ENCODE assay signal across 10 cellular contexts in genomic region chr7:26307226-26307625, GRCh38. TPM values are rescaled to one million over a fixed set of nuclear protein-coding genes. Genes with fewer than 3 reads are reported as not detected.
DNase-seq lines count a peak whose midpoint lies in the region; ATAC-seq and TF ChIP-seq lines count a peak whose summit lies in the region.
"Had no signal": no experiment of that assay in that cellular context is flagged by ENCODE, and none has a peak within 500 bp of the region (broad histone marks: within the 10 kb centered on the region; RNA-seq: fewer than 3 reads in every experiment).

No MANE protein-coding gene starts in this region.

- DNase-seq in Right ventricle myocardium superior (no peak), left ventricle myocardium inferior (no peak), mammary epithelial cell (peak; percentile 17), medulla oblongata (ENCODE audit: extremely low spot score) (peak; percentile 57), NCI-H1092 (lab: John Stamatoyannopoulos, UW) (no peak)
- no peak for DNase-seq in activated T-cell treated with anti-CD3 and anti-CD28 coated beads, Interleukin-2, amount 50 U/mL, for 24 hours
- DNase-seq in effector CD8-positive, alpha-beta T cell (lab: John Stamatoyannopoulos, UW) = no peak
- DNase-seq: activated CD4-positive, alpha-beta T cell treated with anti-CD3 and anti-CD28 coated beads, Interleukin-2, amount 50 U/mL, for 1 hour; stimulated activated CD4-positive, alpha-beta T cell treated with anti-CD3 and anti-CD28 coated beads, Interleukin-2, amount 100 ng/mL, for 48 hours had no signal

- no peaks in the 10 kb centered on the region for H3K9me3 Mint-ChIP-seq in activated T-cell treated with anti-CD3 and anti-CD28 coated beads, Interleukin-2, amount 50 U/mL, for 24 hours

- in situ Hi-C loops in mammary epithelial cell (cut with MboI; ENCODE audit: low sequenced_read_pairs in 2 of 2) = no loop called here

- H3K27me3 ChIP-seq in left ventricle myocardium inferior (ENCODE audit: low read depth) = peaks cover 22% of the 10 kb centered on the region
- no peaks in the 10 kb centered on the region for H3K27me3 ChIP-seq in mammary epithelial cell (ENCODE audit: insufficient read depth, low read length)

- no peak overlapping the region for H3K4me3 Mint-ChIP-seq in activated T-cell treated with anti-CD3 and anti-CD28 coated beads, Interleukin-2, amount 50 U/mL, for 24 hours

- H3K4me3 ChIP-seq in left ventricle myocardium inferior = no peak overlapping the region
- H3K4me3 ChIP-seq in mammary epithelial cell (replicated peaks in 1 of 3; ENCODE audit: insufficient read depth in 1 of 3, low read depth in 2 of 3, low read length in 3 of 3) = no peak overlapping the region

- H2AFZ ChIP-seq in mammary epithelial cell (ENCODE audit: low read depth, low read length) = no peak overlapping the region

- H3K4me2 ChIP-seq in mammary epithelial cell (ENCODE audit: insufficient read depth, low read depth, low read length) = no peak overlapping the region

- H3K27me3 Mint-ChIP-seq in activated T-cell treated with anti-CD3 and anti-CD28 coated beads, Interleukin-2, amount 50 U/mL, for 24 hours = no peaks in the 10 kb centered on the region

- H3K27ac ChIP-seq in left ventricle myocardium inferior (replicated peaks) = no peak overlapping the region
- no peak overlapping the region for H3K27ac ChIP-seq in mammary epithelial cell (ENCODE audit: insufficient read depth, low read depth, low read length)

- H3K36me3 ChIP-seq in left ventricle myocardium inferior (no peaks in the 10 kb centered on the region), mammary epithelial cell (ENCODE audit: insufficient read depth, low read length) (no peaks in the 10 kb centered on the region)

- H3K79me2 ChIP-seq in mammary epithelial cell (ENCODE audit: insufficient read depth, low read length) = no peaks in the 10 kb centered on the region

- ATAC-seq in Right ventricle myocardium superior (ENCODE audit: poor library complexity) = peak; percentile 39
- no peak for ATAC-seq in HG03095 (IDR thresholded peaks at IDR 0.05; ENCODE audit: unreplicated experiment)

- intact Hi-C loops in Right ventricle myocardium superior (cut with DNase I) (no loop called here), left ventricle myocardium inferior (cut with micrococcal nuclease) (no loop called here), mammary epithelial cell (cut with micrococcal nuclease) (no loop called here)

- H3K4me1 ChIP-seq in left ventricle myocardium inferior = no peaks in the 10 kb centered on the region
- H3K4me1 ChIP-seq in mammary epithelial cell (ENCODE audit: insufficient read depth, low read length) = peaks cover 3% of the 10 kb centered on the region

- TF ChIP-seq CTCF in left ventricle myocardium inferior (IDR thresholded peaks at IDR 0.05; ENCODE audit: borderline replicate concordance) = no peak
- TF ChIP-seq CTCF in mammary epithelial cell (conservative IDR thresholded peaks at IDR 0.05 in 1 of 2, IDR thresholded peaks at IDR 0.05 in 1 of 2; ENCODE audit: extremely low read depth in 1 of 2, insufficient read depth in 1 of 2, low read depth in 1 of 2, low read length in 2 of 2) = no peak

- H3K9me3 ChIP-seq in left ventricle myocardium inferior (replicated peaks) = no peaks in the 10 kb centered on the region
- H3K9me3 ChIP-seq in mammary epithelial cell (replicated peaks; ENCODE audit: insufficient read depth, low read length) = no peaks in the 10 kb centered on the region

- H3K9ac ChIP-seq in mammary epithelial cell (ENCODE audit: insufficient read depth, low read length) = no peak overlapping the region

- no peaks in the 10 kb centered on the region for H4K20me1 ChIP-seq in mammary epithelial cell (ENCODE audit: insufficient read depth, low read length)

- no TSS peak for BruUV-seq in mammary epithelial cell (replicated peaks; lab: Mats Ljungman, UMichigan)

- dilution Hi-C loops in mammary epithelial cell (cut with HindIII; ENCODE audit: low sequenced_read_pairs) = no loop called here

- H3K4me1 Mint-ChIP-seq in activated T-cell treated with anti-CD3 and anti-CD28 coated beads, Interleukin-2, amount 50 U/mL, for 24 hours (ENCODE audit: low read depth) = peaks cover 10% of the 10 kb centered on the region

- WGBS in mammary epithelial cell (ENCODE audit: low coverage, missing lambda C conversion rate) = 93% methylated on average over 6 of the region's 6 CpGs

- H3K36me3 Mint-ChIP-seq in activated T-cell treated with anti-CD3 and anti-CD28 coated beads, Interleukin-2, amount 50 U/mL, for 24 hours (ENCODE audit: low read depth) = peaks cover 33% of the 10 kb centered on the region

- H3K27ac Mint-ChIP-seq in activated T-cell treated with anti-CD3 and anti-CD28 coated beads, Interleukin-2, amount 50 U/mL, for 24 hours = no peak overlapping the region

- CTCF ChIA-PET in mammary epithelial cell (lab: Charles Lee; ENCODE audit: low non-redundant PET) = no interaction called here

RNA-seq across cellular contexts. Expression of gene SNX10, which starts 15.6 kb away (rescaled TPM):
- total RNA-seq in Right ventricle myocardium superior (1.2 TPM), left ventricle myocardium inferior (1.1 TPM), mammary epithelial cell (10 to 100 TPM in 1 of 2 donors, 1 to 10 TPM in 1; 6.0 to 13.0 TPM)
- polyA plus RNA-seq in mammary epithelial cell = 11.4 TPM
- 4.5 TPM for polyA minus RNA-seq in mammary epithelial cell

Comparison
In these comparisons a context has a peak if more than half of its experiments do, and no peak if none do; other contexts are left out.
1. DNase-seq: peak in mammary epithelial cell (single experiment) and medulla oblongata (single experiment); none in Right ventricle myocardium superior (single experiment), left ventricle myocardium inferior (single experiment), NCI-H1092 (single experiment), activated T-cell treated with anti-CD3 and anti-CD28 coated beads, Interleukin-2, amount 50 U/mL, for 24 hours (single experiment) and effector CD8-positive, alpha-beta T cell (single experiment).